ENCODE assay signal across 8 cellular contexts in genomic region chr19:1265611-1266115, GRCh38. TPM values are rescaled to one million over a fixed set of nuclear protein-coding genes. Genes with fewer than 3 reads are reported as not detected.
DNase-seq lines count a peak whose midpoint lies in the region; ATAC-seq and TF ChIP-seq lines count a peak whose summit lies in the region.

No MANE protein-coding gene starts in this region.

- intact Hi-C loops in A673 (cut with micrococcal nuclease; ENCODE audit: unreplicated experiment): loop anchor here (2.0 to 5.0 kb wide), 2 partner anchors 17 to 592 kb away; partner anchors contain the start of gene MIDN

- no TSS peak for BruUV-seq in A673 (replicated peaks; lab: Mats Ljungman, UMichigan)

- H3K36me3 ChIP-seq in A673 (ENCODE audit: insufficient read depth, low read length, poor library complexity, severe bottlenecking) (peaks cover 6% of the 10 kb centered on the region), HAP-1 (replicated peaks) (peaks cover 21% of the 10 kb centered on the region), esophagus (ENCODE audit: control insufficient read depth in 2 of 2, insufficient read depth in 2 of 2, low read length in 1 of 2) (no peaks in the 10 kb centered on the region)

- H3K27me3 Mint-ChIP-seq in activated CD4-positive, alpha-beta memory T cell treated with anti-CD3 and anti-CD28 coated beads, Interleukin-2, amount 10 ng/mL, durations not matched to agents 7 days and 5 days: peaks cover 3% of the 10 kb centered on the region
- H3K27me3 Mint-ChIP-seq in nephron progenitor cell (ENCODE audit: low read depth, poor library complexity): peaks cover 6% of the 10 kb centered on the region

- H3K4me1 ChIP-seq in A673 (ENCODE audit: insufficient read depth, low read length, poor library complexity, severe bottlenecking) (peaks cover 64% of the 10 kb centered on the region), HAP-1 (peaks cover 38% of the 10 kb centered on the region), esophagus (ENCODE audit: control insufficient read depth in 2 of 2, insufficient read depth in 2 of 2, low read length in 1 of 2) (peaks cover 16 to 52% of the 10 kb centered on the region in 2 donors)

- POLR2A ChIA-PET in A673 (lab: Charles Lee; ENCODE audit: low non-redundant PET): interaction anchor here (0.6 kb wide), 1 partner anchor 8 kb away, joined by 10 read pairs; no protein-coding TSS in a partner anchor
- POLR2A ChIA-PET in activated CD4-positive, alpha-beta memory T cell treated with anti-CD3 and anti-CD28 coated beads, Interleukin-2, amount 10 ng/mL, durations not matched to agents 7 days and 5 days (lab: Charles Lee): interaction anchor here (1.0 to 10.9 kb wide), 6 partner anchors 8 to 198 kb away, joined by 5 to 266 read pairs (median 67); partner anchors contain the start of genes ARHGAP45, ATP5F1D, FAM174C and MIDN

- CTCF ChIA-PET in A673 (lab: Charles Lee): interaction anchor here (3.7 kb wide), 1 partner anchor 22 kb away, joined by 149 read pairs; no protein-coding TSS in a partner anchor
- CTCF ChIA-PET in activated CD4-positive, alpha-beta memory T cell treated with anti-CD3 and anti-CD28 coated beads, Interleukin-2, amount 10 ng/mL, durations not matched to agents 7 days and 5 days (lab: Charles Lee): interaction anchor here (1.3 to 11.2 kb wide), 6 partner anchors 12 to 244 kb away, joined by 3 to 412 read pairs (median 5); partner anchors contain the start of gene RNU6-2

- DNase-seq in A673 (ENCODE audit: low spot score) (peak; percentile 78), HAP-1 (ENCODE audit: low spot score in 2 of 2) (no peak), nephron progenitor cell (no peak), Kasumi-1 (lab: John Stamatoyannopoulos, UW) (no peak)
- DNase-seq in activated CD4-positive, alpha-beta memory T cell treated with anti-CD3 and anti-CD28 coated beads, Interleukin-2, amount 10 ng/mL, durations not matched to agents 7 days and 5 days: peak; percentile 59

- H3K36me3 Mint-ChIP-seq in activated CD4-positive, alpha-beta memory T cell treated with anti-CD3 and anti-CD28 coated beads, Interleukin-2, amount 10 ng/mL, durations not matched to agents 7 days and 5 days (ENCODE audit: low read depth): peaks cover 16% of the 10 kb centered on the region
- H3K36me3 Mint-ChIP-seq in nephron progenitor cell (ENCODE audit: low read depth): peaks cover 9% of the 10 kb centered on the region

- in situ Hi-C loops in HAP-1 (cut with MboI; ENCODE audit: low sequenced_read_pairs): no loop called here

- H3K27me3 ChIP-seq in A673 (replicated peaks; ENCODE audit: insufficient read depth, low read depth, low read length, poor library complexity) (no peaks in the 10 kb centered on the region), HAP-1 (ENCODE audit: low read depth) (no peaks in the 10 kb centered on the region), esophagus (ENCODE audit: control insufficient read depth in 1 of 2, insufficient read depth in 2 of 2, low read length in 2 of 2) (no peaks in the 10 kb centered on the region)

- H3K9me3 ChIP-seq in A673 (ENCODE audit: low read depth, low read length, poor library complexity, severe bottlenecking): no peaks in the 10 kb centered on the region
- H3K9me3 ChIP-seq in HAP-1: no peaks in the 10 kb centered on the region
- no peaks in the 10 kb centered on the region for H3K9me3 ChIP-seq in esophagus (ENCODE audit: control insufficient read depth in 2 of 2, insufficient read depth in 1 of 2, low read depth in 1 of 2, low read length in 1 of 2)

- no peaks in the 10 kb centered on the region for H3K9me3 Mint-ChIP-seq in activated CD4-positive, alpha-beta memory T cell treated with anti-CD3 and anti-CD28 coated beads, Interleukin-2, amount 10 ng/mL, durations not matched to agents 7 days and 5 days
- no peaks in the 10 kb centered on the region for H3K9me3 Mint-ChIP-seq in nephron progenitor cell

- ATAC-seq in HG03159 (IDR thresholded peaks at IDR 0.05; ENCODE audit: unreplicated experiment) (no peak), HG02885 (IDR thresholded peaks at IDR 0.05; ENCODE audit: poor library complexity, unreplicated experiment) (no peak)

- H3K27ac ChIP-seq in A673 (ENCODE audit: low read depth, low read length, poor library complexity, severe bottlenecking) (peak overlapping the region; percentile 80), esophagus (ENCODE audit: low read depth in 2 of 2, low read length in 1 of 2) (peak overlapping the region; percentile 93 to 94)

- WGBS in esophagus, 2 donors: 14 to 20% methylated on average over 28 of the region's 28 CpGs

- peak overlapping the region; percentile 58 for H3K4me3 Mint-ChIP-seq in activated CD4-positive, alpha-beta memory T cell treated with anti-CD3 and anti-CD28 coated beads, Interleukin-2, amount 10 ng/mL, durations not matched to agents 7 days and 5 days
- peak overlapping the region; percentile 72 for H3K4me3 Mint-ChIP-seq in nephron progenitor cell

- TF ChIP-seq CTCF in A673 (conservative IDR thresholded peaks at IDR 0.05; ENCODE audit: low read depth, low read length) (no peak), nephron progenitor cell (IDR thresholded peaks at IDR 0.05) (no peak)

- peak overlapping the region; percentile 51 for H3K4me3 ChIP-seq in A673 (ENCODE audit: low read depth, low read length, poor library complexity, severe bottlenecking)
- peak overlapping the region; percentile 45 for H3K4me3 ChIP-seq in HAP-1
- H3K4me3 ChIP-seq in esophagus (ENCODE audit: low read depth in 1 of 2, low read length in 2 of 2): peak overlapping the region; percentile 39 to 50

- H3K27ac Mint-ChIP-seq in activated CD4-positive, alpha-beta memory T cell treated with anti-CD3 and anti-CD28 coated beads, Interleukin-2, amount 10 ng/mL, durations not matched to agents 7 days and 5 days: peak overlapping the region; percentile 52
- H3K27ac Mint-ChIP-seq in nephron progenitor cell: peak overlapping the region; percentile 84

- peaks cover 57% of the 10 kb centered on the region for H3K4me1 Mint-ChIP-seq in activated CD4-positive, alpha-beta memory T cell treated with anti-CD3 and anti-CD28 coated beads, Interleukin-2, amount 10 ng/mL, durations not matched to agents 7 days and 5 days
- peaks cover 77% of the 10 kb centered on the region for H3K4me1 Mint-ChIP-seq in nephron progenitor cell

RNA-seq across cellular contexts. Expression of gene CIRBP, which starts 3.5 kb away (rescaled TPM):
- 287 and 386 TPM in 2 replicates for total RNA-seq in A673 (2021)
- total RNA-seq in activated CD4-positive, alpha-beta memory T cell treated with anti-CD3 and anti-CD28 coated beads, Interleukin-2, amount 10 ng/mL, durations not matched to agents 7 days and 5 days: 100 to 1,000 TPM; 203 to 204 TPM
- 100 to 1,000 TPM; 231 to 265 TPM for polyA plus RNA-seq in esophagus

RNA-seq across cellular contexts. Expression of gene FAM174C, which starts 9.7 kb away (rescaled TPM):
- 69.4 and 88.6 TPM in 2 replicates for total RNA-seq in A673 (2021)
- 10 to 100 TPM; 45.9 to 50.1 TPM for total RNA-seq in activated CD4-positive, alpha-beta memory T cell treated with anti-CD3 and anti-CD28 coated beads, Interleukin-2, amount 10 ng/mL, durations not matched to agents 7 days and 5 days
- polyA plus RNA-seq in esophagus: 10 to 100 TPM; 45.8 to 46.7 TPM

RNA-seq across cellular contexts. Expression of gene MIDN, which starts 17.3 kb away (rescaled TPM):
- 156 and 169 TPM in 2 replicates for total RNA-seq in A673 (2021)
- total RNA-seq in activated CD4-positive, alpha-beta memory T cell treated with anti-CD3 and anti-CD28 coated beads, Interleukin-2, amount 10 ng/mL, durations not matched to agents 7 days and 5 days: 10 to 100 TPM; 86.2 to 88.6 TPM
- polyA plus RNA-seq in esophagus: 10 to 100 TPM; 36.4 to 38.7 TPM

RNA-seq across cellular contexts. Expression of gene EFNA2, which starts 20.0 kb away (rescaled TPM):
- 0.64 and 0.68 TPM in 2 replicates for total RNA-seq in A673 (2021)
- not detected for total RNA-seq in activated CD4-positive, alpha-beta memory T cell treated with anti-CD3 and anti-CD28 coated beads, Interleukin-2, amount 10 ng/mL, durations not matched to agents 7 days and 5 days
- under 1 TPM; 0.18 to 0.39 TPM for polyA plus RNA-seq in esophagus

RNA-seq across cellular contexts. Expression of gene ATP5F1D, which starts 24.1 kb away (rescaled TPM):
- total RNA-seq in A673 (2021): 237 and 250 TPM in 2 replicates
- 100 to 1,000 TPM; 171 to 173 TPM for total RNA-seq in activated CD4-positive, alpha-beta memory T cell treated with anti-CD3 and anti-CD28 coated beads, Interleukin-2, amount 10 ng/mL, durations not matched to agents 7 days and 5 days
- polyA plus RNA-seq in esophagus: 100 to 1,000 TPM; 234 to 289 TPM

Comparison
In these comparisons a context has a peak if more than half of its experiments do, and no peak if none do; other contexts are left out.
1. DNase-seq: peak in A673 (single experiment) and activated CD4-positive, alpha-beta memory T cell treated with anti-CD3 and anti-CD28 coated beads, Interleukin-2, amount 10 ng/mL, durations not matched to agents 7 days and 5 days (single experiment); none in HAP-1 (0 of 2), nephron progenitor cell (single experiment) and Kasumi-1 (0 of 2).
2. Peak in every context shown above with its lines, with median percentiles within 50 percentile points of each other: H3K4me3 ChIP-seq.